Comparison of ENCODE assay signal across 11 cellular contexts in genomic region chr20:55792049-55792448, GRCh38.
"Had no signal": no experiment of that assay in that cellular context is flagged by ENCODE, and none has a peak within 500 bp of the region (broad histone marks: within the 10 kb centered on the region; RNA-seq: fewer than 3 reads in every experiment).

No MANE protein-coding gene starts in this region.

- ATAC-seq: GM23338, HCT116 had no signal

- FAIRE-seq: H1, H54 had no signal

- DNase-seq: GM23248, GOT3, H7, H9, HCEC 1CT, HFFc6 had no signal

- H3K4me1 ChIP-seq: HAP-1 had no signal

- H3K4me2 ChIP-seq: GM23338 had no signal

- H2AFZ ChIP-seq: GM23248, GM23338 had no signal

- H3K4me3 ChIP-seq: GM23248, GM23338, HAP-1 had no signal

- H3K9ac ChIP-seq: GM23248 had no signal

- H3K36me3 ChIP-seq: HAP-1 had no signal

- H3K27ac ChIP-seq: GM23248 had no signal
